ENCODE assay signal across 24 cellular contexts in genomic region chr2:163574309-163574708, GRCh38.
DNase-seq lines count a peak whose midpoint lies in the region; ATAC-seq, FAIRE-seq and TF ChIP-seq lines count a peak whose summit lies in the region.
"Had no signal": no experiment of that assay in that cellular context is flagged by ENCODE, and none has a peak within 500 bp of the region (broad histone marks: within the 10 kb centered on the region; RNA-seq: fewer than 3 reads in every experiment).

No MANE protein-coding gene starts in this region.

- H3K18ac ChIP-seq in IMR-90 (ENCODE audit: low read depth, low read length) = no peak overlapping the region

- no peaks in the 10 kb centered on the region for H3K27me3 Mint-ChIP-seq in activated T-cell treated with anti-CD3 and anti-CD28 coated beads, Interleukin-2, amount 50 U/mL, for 4 hours (ENCODE audit: low read depth)
- H3K27me3 Mint-ChIP-seq: B cell; CD4-positive, alpha-beta T cell had no signal

- no peaks in the 10 kb centered on the region for H3K9me1 ChIP-seq in IMR-90 (ENCODE audit: insufficient read depth, low read length)

- no peak overlapping the region for H4K5ac ChIP-seq in IMR-90 (ENCODE audit: low read depth, low read length)

- H3K36me3 ChIP-seq in HepG2 (replicated peaks in 1 of 2; ENCODE audit: control insufficient read depth in 1 of 2, insufficient read depth in 2 of 2, low read length in 2 of 2) = no peaks in the 10 kb centered on the region
- no peaks in the 10 kb centered on the region for H3K36me3 ChIP-seq in right lobe of liver
- H3K36me3 ChIP-seq in IMR-90 (ENCODE audit: control insufficient read depth, insufficient read depth, low read length) = no peaks in the 10 kb centered on the region
- no peaks in the 10 kb centered on the region for H3K36me3 ChIP-seq in osteoblast (ENCODE audit: insufficient read depth, low read length)
- H3K36me3 ChIP-seq: BLaER1 treated with 17β-estradiol and CSF1 and Interleukin-3, amounts not matched to agents 10 nM and 100 nM had no signal

- TF ChIP-seq CTCF in HepG2 (CRISPR knock-in tag; IDR thresholded peaks at IDR 0.05) (no peak), right lobe of liver (IDR thresholded peaks at IDR 0.05) (no peak), IMR-90 (conservative IDR thresholded peaks at IDR 0.05; ENCODE audit: low read depth, low read length) (no peak), osteoblast (IDR thresholded peaks at IDR 0.05; ENCODE audit: extremely low read depth, low read depth, low read length) (no peak)

- no peaks in the 10 kb centered on the region for H3K27me3 ChIP-seq in HepG2 (ENCODE audit: control insufficient read depth in 1 of 2, insufficient read depth in 2 of 2, low read length in 2 of 2)
- H3K27me3 ChIP-seq in right lobe of liver = no peaks in the 10 kb centered on the region
- H3K27me3 ChIP-seq in IMR-90 (ENCODE audit: control insufficient read depth, insufficient read depth, low read length) = no peaks in the 10 kb centered on the region
- H3K27me3 ChIP-seq in osteoblast (ENCODE audit: insufficient read depth, low read length) = peaks cover 2% of the 10 kb centered on the region
- H3K27me3 ChIP-seq: BLaER1 treated with 17β-estradiol and CSF1 and Interleukin-3, amounts not matched to agents 10 nM and 100 nM had no signal

- BruUV-seq in HepG2 (replicated peaks; lab: Mats Ljungman, UMichigan) = no TSS peak
- no TSS peak for BruUV-seq in IMR-90 (replicated peaks; lab: Mats Ljungman, UMichigan)

- no peak overlapping the region for H3K4me2 ChIP-seq in HepG2 (ENCODE audit: low read depth, low read length)
- no peak overlapping the region for H3K4me2 ChIP-seq in IMR-90 (ENCODE audit: low read depth, low read length)
- H3K4me2 ChIP-seq in osteoblast (ENCODE audit: insufficient read depth, low read length) = no peak overlapping the region
- H3K4me2 ChIP-seq: BLaER1 treated with 17β-estradiol and CSF1 and Interleukin-3, amounts not matched to agents 10 nM and 100 nM had no signal

- no peak overlapping the region for H3K56ac ChIP-seq in IMR-90 (ENCODE audit: extremely low read depth, insufficient read depth, low read length)

- no peak overlapping the region for H2AK9ac ChIP-seq in IMR-90 (replicated peaks; ENCODE audit: low read depth, low read length, poor library complexity)

- H3K9ac ChIP-seq in HepG2 (ENCODE audit: insufficient read depth, low read depth, low read length) = no peak overlapping the region
- no peak overlapping the region for H3K9ac ChIP-seq in IMR-90 (ENCODE audit: low read depth, low read length)
- H3K9ac ChIP-seq: BLaER1 treated with 17β-estradiol and CSF1 and Interleukin-3, amounts not matched to agents 10 nM and 100 nM had no signal

- H2BK120ac ChIP-seq in IMR-90 (ENCODE audit: low read depth, low read length) = no peak overlapping the region

- dilution Hi-C loops in IMR-90 (cut with HindIII; ENCODE audit: low sequenced_read_pairs, unreplicated experiment) = no loop called here

- H3K4me1 ChIP-seq in HepG2 (ENCODE audit: insufficient read depth, low read length) (peaks cover 18% of the 10 kb centered on the region), right lobe of liver (peaks cover 0 to 17% (median 0%) of the 10 kb centered on the region in 4 donors), IMR-90 (ENCODE audit: control insufficient read depth, insufficient read depth, low read length) (no peaks in the 10 kb centered on the region), osteoblast (ENCODE audit: insufficient read depth, low read length) (no peaks in the 10 kb centered on the region)
- H3K4me1 ChIP-seq: BLaER1 treated with 17β-estradiol and CSF1 and Interleukin-3, amounts not matched to agents 10 nM and 100 nM had no signal

- intact Hi-C loops in HepG2 (cut with micrococcal nuclease; ENCODE audit: unreplicated experiment) = no loop called here
- intact Hi-C loops in right lobe of liver (cut with DNase I) = no loop called here
- intact Hi-C loops in IMR-90 (cut with micrococcal nuclease) = no loop called here

- H3K4me3 ChIP-seq in HepG2 (replicated peaks in 1 of 3; ENCODE audit: insufficient read depth in 1 of 3, low read depth in 2 of 3, low read length in 3 of 3) (no peak overlapping the region), right lobe of liver (no peak overlapping the region), IMR-90 (ENCODE audit: insufficient read depth, low read depth, low read length) (no peak overlapping the region), osteoblast (ENCODE audit: insufficient read depth, low read length) (no peak overlapping the region)
- H3K4me3 ChIP-seq: BLaER1 treated with 17β-estradiol and CSF1 and Interleukin-3, amounts not matched to agents 10 nM and 100 nM; GM12878 had no signal

- no peak overlapping the region for H3K23ac ChIP-seq in IMR-90 (ENCODE audit: low read depth, low read length)

- in situ Hi-C loops in HepG2 (cut with HindIII; ENCODE audit: extremely low pct_ligation_motif_present, low pct_unique_long_range_greater_than_20kb) (no loop called here), IMR-90 (cut with MboI; ENCODE audit: low sequenced_read_pairs) (no loop called here)

- H3K9me3 Mint-ChIP-seq in activated T-cell treated with anti-CD3 and anti-CD28 coated beads, Interleukin-2, amount 50 U/mL, for 4 hours = peaks cover 8% of the 10 kb centered on the region
- H3K9me3 Mint-ChIP-seq: CD4-positive, alpha-beta T cell had no signal

- POLR2A ChIA-PET in HepG2 (lab: Yijun Ruan, JAX) = no interaction called here
- POLR2A ChIA-PET in IMR-90 (lab: Charles Lee; ENCODE audit: unreplicated experiment) = no interaction called here

- no peaks in the 10 kb centered on the region for H4K20me1 ChIP-seq in HepG2 (ENCODE audit: insufficient read depth, low read length)
- H4K20me1 ChIP-seq in IMR-90 (ENCODE audit: insufficient read depth, low read length) = no peaks in the 10 kb centered on the region
- no peaks in the 10 kb centered on the region for H4K20me1 ChIP-seq in osteoblast (ENCODE audit: insufficient read depth, low read length)
- H4K20me1 ChIP-seq: BLaER1 treated with 17β-estradiol and CSF1 and Interleukin-3, amounts not matched to agents 10 nM and 100 nM had no signal

- no peak for DNase-seq in HepG2 (ENCODE audit: low spot score)
- no peak for DNase-seq in right lobe of liver
- no peak for DNase-seq in IMR-90
- DNase-seq in osteoblast (ENCODE audit: insufficient read length, low spot score, missing footprints) = peak; percentile 9
- no peak for DNase-seq in NCI-H2227 (lab: John Stamatoyannopoulos, UW; ENCODE audit: unreplicated experiment)
- no peak for DNase-seq in activated T-cell treated with anti-CD3 and anti-CD28 coated beads, Interleukin-2, amount 50 U/mL, for 4 hours
- DNase-seq: ACHN; CD4-positive, alpha-beta T cell; CD8-positive, alpha-beta T cell; DMS 273 treated with DMSO at 0.1 percent for 48 hours; DMS153; DMS53; DMS79; DND-41; EL; GDM1 had no signal

- no peak overlapping the region for H3K4me3 Mint-ChIP-seq in activated T-cell treated with anti-CD3 and anti-CD28 coated beads, Interleukin-2, amount 50 U/mL, for 4 hours
- H3K4me3 Mint-ChIP-seq: B cell; CD4-positive, alpha-beta T cell; CD8-positive, alpha-beta T cell had no signal

- TF ChIP-seq POLR2A in HepG2 (IDR thresholded peaks at IDR 0.05; ENCODE audit: insufficient read depth in 1 of 2, low read depth in 2 of 2, low read length in 2 of 2) (no peak), right lobe of liver (IDR thresholded peaks at IDR 0.05) (no peak), IMR-90 (IDR thresholded peaks at IDR 0.05; ENCODE audit: low read depth, low read length) (no peak)

- H2AFZ ChIP-seq in HepG2 (ENCODE audit: low read length) (no peak overlapping the region), IMR-90 (replicated peaks; ENCODE audit: low read length, poor library complexity) (no peak overlapping the region), osteoblast (ENCODE audit: low read length) (no peak overlapping the region)

- TF ChIP-seq RAD21 in HepG2 (CRISPR knock-in tag; IDR thresholded peaks at IDR 0.05) (no peak), IMR-90 (IDR thresholded peaks at IDR 0.05; ENCODE audit: low read length) (no peak)

- H3K4me1 Mint-ChIP-seq in activated T-cell treated with anti-CD3 and anti-CD28 coated beads, Interleukin-2, amount 50 U/mL, for 4 hours (ENCODE audit: low read depth) = no peaks in the 10 kb centered on the region
- H3K4me1 Mint-ChIP-seq: B cell had no signal

- no peaks in the 10 kb centered on the region for H3K36me3 Mint-ChIP-seq in activated T-cell treated with anti-CD3 and anti-CD28 coated beads, Interleukin-2, amount 50 U/mL, for 4 hours (ENCODE audit: insufficient read depth)
- H3K36me3 Mint-ChIP-seq: CD8-positive, alpha-beta T cell had no signal

- CTCF ChIA-PET in HepG2 (lab: Yijun Ruan, JAX; ENCODE audit: low intra/inter-chr PET ratio, low total read pairs) = no interaction called here
- CTCF ChIA-PET in IMR-90 (lab: Yijun Ruan, JAX) = no interaction called here

- TF ChIP-seq EP300 in HepG2 (IDR thresholded peaks at IDR 0.05; ENCODE audit: low read depth in 2 of 2, low read length in 2 of 2) (no peak), HepG2 (CRISPR knock-in tag; IDR thresholded peaks at IDR 0.05; ENCODE audit: borderline replicate concordance) (no peak)

- H3K9me3 ChIP-seq in HepG2 (ENCODE audit: low read length) (no peaks in the 10 kb centered on the region), right lobe of liver (no peaks in the 10 kb centered on the region), IMR-90 (ENCODE audit: control insufficient read depth, insufficient read depth, low read length) (no peaks in the 10 kb centered on the region), osteoblast (ENCODE audit: low read depth, low read length) (no peaks in the 10 kb centered on the region)
- H3K9me3 ChIP-seq: BLaER1 treated with 17β-estradiol and CSF1 and Interleukin-3, amounts not matched to agents 10 nM and 100 nM; Caco-2 had no signal

- WGBS in HepG2 (ENCODE audit: low lambda C conversion rate) = 21% methylated on average over 2 of the region's 2 CpGs
- 96% methylated on average over 2 of the region's 2 CpGs for WGBS in right lobe of liver (ENCODE audit: insufficient coverage, low coverage, low lambda C conversion rate, missing lambda C conversion rate)
- WGBS in IMR-90 (ENCODE audit: extremely low coverage in 2 of 2, insufficient read length in 1 of 2), 2 experiments = no CpG with 5 or more reads among the region's 2 CpGs

- no peak overlapping the region for H4K91ac ChIP-seq in IMR-90 (ENCODE audit: insufficient read depth, low read depth, low read length)

- H2AK5ac ChIP-seq in IMR-90 (ENCODE audit: low read depth, low read length) = no peak overlapping the region

- H3K4ac ChIP-seq in IMR-90 (ENCODE audit: low read depth, low read length) = no peak overlapping the region

- no peak for FAIRE-seq in HepG2 (lab: Jason Lieb, UNC)
- FAIRE-seq: GM12878, GM12892, GM18507 had no signal

- no peak overlapping the region for H2BK20ac ChIP-seq in IMR-90 (ENCODE audit: low read depth, low read length)

- H2BK15ac ChIP-seq in IMR-90 (ENCODE audit: low read depth, low read length) = no peak overlapping the region

- ATAC-seq in HepG2 = no peak
- no peak for ATAC-seq in right lobe of liver
- ATAC-seq in IMR-90 (ENCODE audit: low read depth) = no peak
- no peak for ATAC-seq in activated T-cell treated with anti-CD3 and anti-CD28 coated beads, Interleukin-2, amount 50 U/mL, for 4 hours
- ATAC-seq: CD8-positive, alpha-beta T cell; GM12878 had no signal

- H3K79me2 ChIP-seq in HepG2 (ENCODE audit: insufficient read depth, low read length) (no peaks in the 10 kb centered on the region), osteoblast (ENCODE audit: insufficient read depth, low read length) (no peaks in the 10 kb centered on the region)

- H3K27ac ChIP-seq in HepG2 (ENCODE audit: extremely low read length, insufficient read depth, low read length) (no peak overlapping the region), right lobe of liver (no peak overlapping the region), IMR-90 (ENCODE audit: insufficient read depth, low read length) (no peak overlapping the region), osteoblast (ENCODE audit: low read depth, low read length) (no peak overlapping the region)
- H3K27ac ChIP-seq: 22Rv1; BLaER1 treated with 17β-estradiol and CSF1 and Interleukin-3, amounts not matched to agents 10 nM and 100 nM; C4-2B had no signal

- H3K79me1 ChIP-seq in IMR-90 (ENCODE audit: low read depth in 1 of 2, low read length in 2 of 2) = no peaks in the 10 kb centered on the region

- no peak overlapping the region for H4K8ac ChIP-seq in IMR-90 (ENCODE audit: low read depth in 2 of 2, low read length in 2 of 2)

- no peak overlapping the region for H2BK5ac ChIP-seq in IMR-90 (ENCODE audit: low read depth, low read length, poor library complexity, severe bottlenecking)

- no peak overlapping the region for H3K14ac ChIP-seq in IMR-90 (replicated peaks; ENCODE audit: low read depth, low read length)
